In genomic region chr9:15231788-15232635, GRCh38 we compare ENCODE assay signal across 1 cellular context.
TF ChIP-seq lines count a peak whose summit lies in the region.

No MANE protein-coding gene starts in this region.

TF ChIP-seq in HEK293, 187 proteins besides CTCF, POLR2A, EP300 and RAD21 (continued from another document):
- TF ChIP-seq PATZ1 (tag by site-specific recombination; IDR thresholded peaks at IDR 0.05) (no peak), ZSCAN23 (tag by site-specific recombination; IDR thresholded peaks at IDR 0.05) (no peak)
